ENCODE assay signal across 25 cellular contexts in genomic region chr2:234621120-234621519, GRCh38.
"Had no signal": no experiment of that assay in that cellular context is flagged by ENCODE, and none has a peak within 500 bp of the region (broad histone marks: within the 10 kb centered on the region; RNA-seq: fewer than 3 reads in every experiment).

No MANE protein-coding gene starts in this region.

- H3K4me1 ChIP-seq: pancreas, prostate gland, stomach, thyroid gland, transverse colon, upper lobe of left lung, vagina had no signal

- H3K27ac ChIP-seq: left ventricle myocardium inferior, pancreas, prostate gland, skin epidermis, stomach, testis, thyroid gland, transverse colon, upper lobe of left lung, vagina had no signal

- H3K4me3 ChIP-seq: left ventricle myocardium inferior, lung, pancreas, prostate gland, skin epidermis, stomach, testis, thyroid gland, transverse colon, upper lobe of left lung, vagina had no signal

- H3K27me3 ChIP-seq: pancreas, stomach, testis, thyroid gland, transverse colon, upper lobe of left lung, vagina had no signal

- H3K9me3 ChIP-seq: left ventricle myocardium inferior, pancreas, prostate gland, stomach, testis, thyroid gland, transverse colon, upper lobe of left lung, vagina had no signal

- H3K36me3 ChIP-seq: left ventricle myocardium inferior, pancreas, prostate gland, stomach, thyroid gland, transverse colon, upper lobe of left lung, vagina had no signal

- DNase-seq: islet precursor cell; left ventricle myocardium inferior; mesendoderm; naive B cell; natural killer cell; pancreas; posterior cingulate gyrus; retina; right cardiac atrium; stimulated activated CD4-positive, alpha-beta T cell treated with anti-CD3 and anti-CD28 coated beads, Interleukin-12 subunit alpha, Interleukin-12 subunit beta, amount 100 ng/mL, for 4 hours; stimulated activated CD4-positive, alpha-beta T cell treated with anti-CD3 and anti-CD28 coated beads, Interleukin-15, amount 100 ng/mL, for 24 hours; stimulated activated CD4-positive, alpha-beta T cell treated with anti-CD3 and anti-CD28 coated beads, Interleukin-2, amount 100 ng/mL, for 24 hours; stimulated activated CD4-positive, alpha-beta T cell treated with anti-CD3 and anti-CD28 coated beads, Interleukin-4, amount 100 ng/mL, for 1 hour; stimulated activated naive B cell treated with anti-CD40 and anti-IgM and Interleukin-4, amounts not matched to agents 10 μg/mL and 1 μg/mL and 100 μg/mL, for 72 hours; stimulated activated naive CD8-positive, alpha-beta T cell treated with anti-CD3 and anti-CD28 coated beads, Interleukin-15, Interleukin-2, amounts not matched to agents 100 U/mL and 50 U/mL, for 24 hours; stomach; testis; thyroid gland; transverse colon; upper lobe of left lung had no signal

- FAIRE-seq: pancreas had no signal

- ATAC-seq: natural killer cell; pancreas; right cardiac atrium; sciatic nerve; stimulated activated naive B cell treated with anti-CD40 and anti-IgM and Interleukin-4, amounts not matched to agents 10 μg/mL and 1 μg/mL and 100 μg/mL, for 72 hours; stimulated activated naive CD8-positive, alpha-beta T cell treated with anti-CD3 and anti-CD28 coated beads, Interleukin-15, Interleukin-2, amounts not matched to agents 100 U/mL and 50 U/mL, for 24 hours had no signal
